In the genomic region with DNA sequence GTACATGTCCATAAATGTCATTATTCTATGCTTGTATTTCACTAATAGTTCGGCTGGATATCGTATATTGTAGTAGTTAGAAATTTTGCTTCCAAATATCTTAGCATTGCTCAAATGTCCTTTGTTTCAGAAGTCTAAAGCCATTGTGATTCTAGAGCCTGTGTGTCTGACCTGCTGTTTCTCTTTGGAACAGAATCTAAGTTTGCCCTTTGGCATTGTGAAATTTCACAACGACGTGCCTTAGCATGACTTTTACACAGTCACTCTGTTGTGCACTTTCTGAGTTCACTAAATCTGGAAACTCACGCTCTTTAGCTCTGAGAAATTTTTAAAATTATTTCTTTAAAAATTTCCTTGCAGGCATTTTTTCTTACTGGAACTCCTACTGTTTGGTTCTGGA, we compare ENCODE assay signal across 26 cellular contexts.
A peak's percentile ranks its signal among the peaks of the same experiment; 100 is the strongest.
DNase-seq lines count a peak whose midpoint lies in the region; ATAC-seq and TF ChIP-seq lines count a peak whose summit lies in the region.
"Had no signal": no experiment of that assay in that cellular context is flagged by ENCODE, and none has a peak within 500 bp of the region (broad histone marks: within the 10 kb centered on the region; RNA-seq: fewer than 3 reads in every experiment).

No MANE protein-coding gene starts in this region.

- no CpG with 5 or more reads among the region's 5 CpGs for WGBS in trophoblast cell (ENCODE audit: extremely low coverage, insufficient coverage, insufficient read length)
- no CpG with 5 or more reads among the region's 5 CpGs for WGBS in neuronal stem cell (ENCODE audit: extremely low coverage in 2 of 2, insufficient read length in 2 of 2, insufficient replicate concordance in 1 of 2), 2 donors

- H3K4ac ChIP-seq in trophoblast cell (ENCODE audit: low read depth, low read length) = no peak overlapping the region
- H3K4ac ChIP-seq in neuronal stem cell (ENCODE audit: low read length) = no peak overlapping the region

- H3K79me2 ChIP-seq in trophoblast cell (ENCODE audit: control insufficient read depth, insufficient read depth, low read length, poor library complexity) = no peaks in the 10 kb centered on the region

- no peak overlapping the region for H3K4me3 ChIP-seq in Caco-2 (ENCODE audit: low read depth, low read length)
- H3K4me3 ChIP-seq in trophoblast cell (ENCODE audit: low read depth, low read length) = no peak overlapping the region
- H3K4me3 ChIP-seq in neuronal stem cell (ENCODE audit: low read length in 2 of 2) = no peak overlapping the region
- H3K4me3 ChIP-seq: BLaER1 treated with 17β-estradiol and CSF1 and Interleukin-3, amounts not matched to agents 10 nM and 100 nM; dorsolateral prefrontal cortex had no signal

- H3K27me3 ChIP-seq in Caco-2 (replicated peaks; ENCODE audit: control insufficient read depth, insufficient read depth, low read length) = no peaks in the 10 kb centered on the region
- no peaks in the 10 kb centered on the region for H3K27me3 ChIP-seq in foreskin keratinocyte
- H3K27me3 ChIP-seq in trophoblast cell (ENCODE audit: insufficient read depth, low read length) = no peaks in the 10 kb centered on the region
- no peaks in the 10 kb centered on the region for H3K27me3 ChIP-seq in neuronal stem cell (ENCODE audit: control insufficient read depth in 3 of 3, insufficient read depth in 3 of 3, low read depth in 1 of 3, low read length in 3 of 3)
- H3K27me3 ChIP-seq: BLaER1 treated with 17β-estradiol and CSF1 and Interleukin-3, amounts not matched to agents 10 nM and 100 nM; dorsolateral prefrontal cortex had no signal

- peak in 1 of 2 experiments; percentile 24 for DNase-seq in Caco-2
- peak; percentile 59 for DNase-seq in NCI-H460 (ENCODE audit: extremely low read depth, low read depth)
- peak; percentile 32 to 69 for DNase-seq in foreskin keratinocyte
- peak; percentile 79 to 95 for DNase-seq in trophoblast cell
- no peak for DNase-seq in neuronal stem cell (ENCODE audit: low spot score)
- DNase-seq in hypothalamus (lab: John Stamatoyannopoulos, UW) = no peak
- DNase-seq: ACHN; activated CD4-positive, alpha-beta T cell treated with anti-CD3 and anti-CD28 coated beads, Interleukin-2, amount 10 ng/mL, durations not matched to agents 24 days and 14 days; activated CD8-positive, alpha-beta memory T cell treated with anti-CD3 and anti-CD28 coated beads, Interleukin-2, amount 50 U/mL, for 4 hours; activated effector memory CD4-positive, alpha-beta T cell treated with anti-CD3 and anti-CD28 coated beads, Interleukin-2, amount 50 U/mL, for 16 hours; amygdala; caudate nucleus; dorsolateral prefrontal cortex; KBM-7; NCI-H1694; NCI-H774; OCI-M1; retina; Right ventricle myocardium superior; substantia nigra; T-cell had no signal

- no peak overlapping the region for H3K4me2 ChIP-seq in trophoblast cell (ENCODE audit: low read length)
- no peak overlapping the region for H3K4me2 ChIP-seq in neuronal stem cell (ENCODE audit: insufficient read depth, low read length, poor library complexity, severe bottlenecking)
- H3K4me2 ChIP-seq: BLaER1 treated with 17β-estradiol and CSF1 and Interleukin-3, amounts not matched to agents 10 nM and 100 nM had no signal

- H2BK12ac ChIP-seq in trophoblast cell (ENCODE audit: low read length) = no peak overlapping the region
- no peak overlapping the region for H2BK12ac ChIP-seq in neuronal stem cell (ENCODE audit: low read length)

- peaks cover 81% of the 10 kb centered on the region for H3K36me3 Mint-ChIP-seq in Caco-2 (ENCODE audit: insufficient read depth, unreplicated experiment)
- H3K36me3 Mint-ChIP-seq: T-cell had no signal

- H3K36me3 ChIP-seq in Caco-2 (ENCODE audit: control insufficient read depth, insufficient read depth, low read length) = peaks cover under 1% of the 10 kb centered on the region
- no peaks in the 10 kb centered on the region for H3K36me3 ChIP-seq in trophoblast cell (ENCODE audit: control insufficient read depth in 1 of 2, insufficient read depth in 2 of 2, low read length in 2 of 2)
- H3K36me3 ChIP-seq in neuronal stem cell (replicated peaks in 1 of 2; ENCODE audit: control insufficient read depth in 2 of 2, insufficient read depth in 2 of 2, low read length in 2 of 2) = peaks cover 0 to 10% of the 10 kb centered on the region in 2 donors

- H3K14ac ChIP-seq in trophoblast cell (ENCODE audit: low read length) = no peak overlapping the region
- no peak overlapping the region for H3K14ac ChIP-seq in neuronal stem cell (ENCODE audit: low read length)

- H3K9ac ChIP-seq in trophoblast cell (ENCODE audit: low read length) (no peak overlapping the region), neuronal stem cell (ENCODE audit: low read depth, low read length, poor library complexity) (no peak overlapping the region)
- H3K9ac ChIP-seq: BLaER1 treated with 17β-estradiol and CSF1 and Interleukin-3, amounts not matched to agents 10 nM and 100 nM had no signal

- H3K18ac ChIP-seq in trophoblast cell (ENCODE audit: low read length) (no peak overlapping the region), neuronal stem cell (ENCODE audit: low read length) (no peak overlapping the region)

- H3K79me1 ChIP-seq in trophoblast cell (ENCODE audit: low read length) (no peaks in the 10 kb centered on the region), neuronal stem cell (ENCODE audit: low read depth, low read length) (no peaks in the 10 kb centered on the region)

- CTCF ChIA-PET in Caco-2 (lab: Charles Lee) = interaction anchor here (1.2 kb wide), 1 partner anchor 43 kb away, joined by 3 read pairs; no protein-coding TSS in a partner anchor

- H2AK5ac ChIP-seq in trophoblast cell (ENCODE audit: low read length) = no peak overlapping the region
- H2AK5ac ChIP-seq in neuronal stem cell (ENCODE audit: low read depth, low read length) = no peak overlapping the region

- ATAC-seq in foreskin keratinocyte (peak; percentile 48), HG03439 (IDR thresholded peaks at IDR 0.05; ENCODE audit: unreplicated experiment) (no peak), GM21367 (IDR thresholded peaks at IDR 0.05; ENCODE audit: unreplicated experiment) (no peak)
- ATAC-seq: T-cell had no signal

- H3K23ac ChIP-seq in trophoblast cell (ENCODE audit: low read length) (no peak overlapping the region), neuronal stem cell (ENCODE audit: low read depth, low read length, poor library complexity) (no peak overlapping the region)

- no peak overlapping the region for H2AFZ ChIP-seq in trophoblast cell (ENCODE audit: insufficient read depth, low read length, poor library complexity)
- no peak overlapping the region for H2AFZ ChIP-seq in neuronal stem cell (ENCODE audit: low read length)

- no peaks in the 10 kb centered on the region for H3K9me3 Mint-ChIP-seq in Caco-2 (ENCODE audit: unreplicated experiment)
- H3K9me3 Mint-ChIP-seq: activated CD4-positive, alpha-beta T cell treated with anti-CD3 and anti-CD28 coated beads, Interleukin-2, amount 10 ng/mL, durations not matched to agents 24 days and 14 days; neural crest cell; T-cell had no signal

- POLR2A ChIA-PET in Caco-2 (lab: Charles Lee) = no interaction called here

- peaks cover 49% of the 10 kb centered on the region for H3K4me1 Mint-ChIP-seq in Caco-2 (ENCODE audit: low read depth, unreplicated experiment)

- H3K4me3 Mint-ChIP-seq in Caco-2 (ENCODE audit: unreplicated experiment) = no peak overlapping the region
- H3K4me3 Mint-ChIP-seq: activated CD4-positive, alpha-beta T cell treated with anti-CD3 and anti-CD28 coated beads, Interleukin-2, amount 10 ng/mL, durations not matched to agents 24 days and 14 days; neural crest cell; T-cell had no signal

- TF ChIP-seq CTCF in Caco-2 (IDR thresholded peaks at IDR 0.05; ENCODE audit: insufficient read depth in 1 of 2, low read depth in 1 of 2, low read length in 1 of 2, severe bottlenecking in 1 of 2, unreplicated experiment in 1 of 2) (no peak), foreskin keratinocyte (conservative IDR thresholded peaks at IDR 0.05) (no peak)

- H3K4me1 ChIP-seq in Caco-2 = peaks cover 71% of the 10 kb centered on the region
- peaks cover 29% of the 10 kb centered on the region for H3K4me1 ChIP-seq in foreskin keratinocyte
- H3K4me1 ChIP-seq in trophoblast cell (ENCODE audit: control insufficient read depth in 1 of 2, insufficient read depth in 2 of 2, low read length in 2 of 2) = peaks cover 0 to 2% of the 10 kb centered on the region in 2 experiments
- no peaks in the 10 kb centered on the region for H3K4me1 ChIP-seq in neuronal stem cell (ENCODE audit: control insufficient read depth in 2 of 2, insufficient read depth in 1 of 2, low read depth in 1 of 2, low read length in 2 of 2)

- H3K27ac ChIP-seq in foreskin keratinocyte (no peak overlapping the region), trophoblast cell (ENCODE audit: low read depth, low read length) (no peak overlapping the region), neuronal stem cell (replicated peaks; ENCODE audit: low read length) (no peak overlapping the region)
- H3K27ac ChIP-seq: BLaER1 treated with 17β-estradiol and CSF1 and Interleukin-3, amounts not matched to agents 10 nM and 100 nM; dorsolateral prefrontal cortex; HL-60 had no signal

- H4K8ac ChIP-seq in trophoblast cell (ENCODE audit: low read depth, low read length) (no peak overlapping the region), neuronal stem cell (ENCODE audit: low read depth, low read length) (no peak overlapping the region)

- no peaks in the 10 kb centered on the region for H3K27me3 Mint-ChIP-seq in Caco-2 (ENCODE audit: insufficient read depth, unreplicated experiment)
- H3K27me3 Mint-ChIP-seq: T-cell had no signal

- H2BK120ac ChIP-seq in trophoblast cell (ENCODE audit: insufficient read depth, low read length, poor library complexity) (no peak overlapping the region), neuronal stem cell (ENCODE audit: low read depth, low read length) (no peak overlapping the region)

- no peak overlapping the region for H2BK15ac ChIP-seq in neuronal stem cell (ENCODE audit: low read length)

- H3K27ac Mint-ChIP-seq in Caco-2 (ENCODE audit: unreplicated experiment) = peak overlapping the region; percentile 41

- no peak overlapping the region for H4K12ac ChIP-seq in trophoblast cell (ENCODE audit: low read depth, low read length)

- intact Hi-C loops in Caco-2 (cut with micrococcal nuclease; ENCODE audit: unreplicated experiment) = no loop called here

- H2BK5ac ChIP-seq in trophoblast cell (ENCODE audit: low read depth, low read length, poor library complexity) (no peak overlapping the region), neuronal stem cell (ENCODE audit: low read length) (no peak overlapping the region)

- H4K91ac ChIP-seq in trophoblast cell (ENCODE audit: low read depth, low read length) (no peak overlapping the region), neuronal stem cell (ENCODE audit: low read depth, low read length, poor library complexity) (no peak overlapping the region)

- no TSS peak for BruUV-seq in Caco-2 (replicated peaks; lab: Mats Ljungman, UMichigan)

- H3K9me3 ChIP-seq in Caco-2 (no peaks in the 10 kb centered on the region), trophoblast cell (ENCODE audit: insufficient read depth, low read depth, low read length) (peaks cover 2% of the 10 kb centered on the region), neuronal stem cell (replicated peaks in 1 of 2; ENCODE audit: control insufficient read depth in 2 of 2, insufficient read depth in 1 of 2, low read depth in 1 of 2, low read length in 2 of 2) (no peaks in the 10 kb centered on the region)
- H3K9me3 ChIP-seq: BLaER1 treated with 17β-estradiol and CSF1 and Interleukin-3, amounts not matched to agents 10 nM and 100 nM had no signal

Comparison
In these comparisons a context has a peak if more than half of its experiments do, and no peak if none do; other contexts are left out.
1. DNase-seq: peak in NCI-H460 (single experiment), foreskin keratinocyte (2 of 2) and trophoblast cell (2 of 2); none in neuronal stem cell (single experiment) and hypothalamus (0 of 51).